In the genomic region with DNA sequence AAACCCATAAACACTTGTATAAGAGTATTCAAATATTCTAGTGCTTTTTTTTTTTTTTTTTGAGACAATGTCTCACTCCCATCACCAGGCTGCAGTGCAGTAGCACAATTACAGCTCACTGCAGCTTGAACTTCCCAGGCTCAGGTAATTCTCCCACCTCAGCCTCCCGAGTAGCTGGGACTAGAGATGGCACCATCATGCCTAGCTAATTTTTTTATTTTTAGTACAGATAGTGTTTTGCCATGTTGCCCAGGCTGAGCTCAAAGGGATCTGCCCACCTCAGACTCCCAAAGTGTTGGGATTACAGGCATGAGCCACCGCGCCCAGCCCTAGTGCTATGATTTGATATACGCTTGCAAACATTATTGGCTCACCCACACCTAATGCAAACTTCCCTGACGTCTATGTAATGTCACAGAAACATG, we compare ENCODE assay signal across 8 cellular contexts. TPM values are rescaled to one million over a fixed set of nuclear protein-coding genes. Genes with fewer than 3 reads are reported as not detected.
DNase-seq lines count a peak whose midpoint lies in the region; ATAC-seq and TF ChIP-seq lines count a peak whose summit lies in the region.

No MANE protein-coding gene starts in this region.

- H3K79me1 ChIP-seq in mesenchymal stem cell (replicated peaks; ENCODE audit: low read length, poor library complexity, severe bottlenecking), result peaks cover 13% of the 10 kb centered on the region

- H3K36me3 ChIP-seq in Loucy (ENCODE audit: insufficient read depth, low read length) (no peaks in the 10 kb centered on the region), breast epithelium (peaks cover 2% of the 10 kb centered on the region), mesenchymal stem cell (ENCODE audit: control insufficient read depth in 1 of 2, insufficient read depth in 2 of 2, low read depth in 1 of 2, low read length in 2 of 2) (peaks cover 3 to 67% of the 10 kb centered on the region in 2 experiments)

- H3K9ac ChIP-seq in Loucy (ENCODE audit: low read depth, low read length, poor library complexity, severe bottlenecking) (no peak overlapping the region), mesenchymal stem cell (ENCODE audit: low read length) (peak overlapping the region; percentile 54)

- H3K79me2 ChIP-seq in Loucy (ENCODE audit: insufficient read depth, low read length), result no peaks in the 10 kb centered on the region

- DNase-seq in COR-L47 (lab: John Stamatoyannopoulos, UW) (peak; percentile 6), breast epithelium (ENCODE audit: low spot score in 2 of 2) (no peak), mesenchymal stem cell (no peak), NCI-H69 (lab: John Stamatoyannopoulos, UW) (no peak)
- DNase-seq in activated CD8-positive, alpha-beta memory T cell treated with anti-CD3 and anti-CD28 coated beads for 24 hours, result no peak

- H3K4me2 ChIP-seq in Loucy (ENCODE audit: low read depth, low read length, poor library complexity, severe bottlenecking) (no peak overlapping the region), mesenchymal stem cell (ENCODE audit: low read length, poor library complexity, severe bottlenecking) (no peak overlapping the region)

- intact Hi-C loops in breast epithelium (cut with DNase I; ENCODE audit: low total_unique reads), result no loop called here

- no peak for TF ChIP-seq POLR2A in breast epithelium (IDR thresholded peaks at IDR 0.05)

- H4K20me1 ChIP-seq in Loucy (ENCODE audit: insufficient read depth, low read length, poor library complexity, severe bottlenecking), result no peaks in the 10 kb centered on the region

- H3K9me2 ChIP-seq in Loucy (replicated peaks; ENCODE audit: low read depth, low read length), result no peaks in the 10 kb centered on the region

- H2AK5ac ChIP-seq in mesenchymal stem cell (ENCODE audit: low read length, severe bottlenecking), result no peak overlapping the region

- no peak overlapping the region for H3K23ac ChIP-seq in mesenchymal stem cell (ENCODE audit: low read length in 2 of 2)

- H3K4me1 ChIP-seq in Loucy (ENCODE audit: insufficient read depth, low read length, poor library complexity, severe bottlenecking) (no peaks in the 10 kb centered on the region), breast epithelium (peaks cover 0 to 7% of the 10 kb centered on the region in 2 donors), mesenchymal stem cell (ENCODE audit: control insufficient read depth, insufficient read depth, low read depth, low read length) (no peaks in the 10 kb centered on the region)

- no peak overlapping the region for H2BK5ac ChIP-seq in mesenchymal stem cell (ENCODE audit: low read depth, low read length, poor library complexity, severe bottlenecking)

- no peaks in the 10 kb centered on the region for H3K27me3 ChIP-seq in Loucy (ENCODE audit: insufficient read depth, low read length, poor library complexity, severe bottlenecking)
- no peaks in the 10 kb centered on the region for H3K27me3 ChIP-seq in breast epithelium
- no peaks in the 10 kb centered on the region for H3K27me3 ChIP-seq in mesenchymal stem cell (ENCODE audit: control insufficient read depth in 1 of 2, insufficient read depth in 1 of 2, low read length in 2 of 2)

- no peak overlapping the region for H2BK120ac ChIP-seq in mesenchymal stem cell (ENCODE audit: low read depth, low read length)

- ATAC-seq in HG02852 (IDR thresholded peaks at IDR 0.05; ENCODE audit: unreplicated experiment) (no peak), HG02840 (IDR thresholded peaks at IDR 0.05; ENCODE audit: low FRiP score, unreplicated experiment) (no peak)

- H3K9me3 ChIP-seq in Loucy (ENCODE audit: insufficient read depth, low read depth, low read length), result no peaks in the 10 kb centered on the region
- H3K9me3 ChIP-seq in breast epithelium, result no peaks in the 10 kb centered on the region
- H3K9me3 ChIP-seq in mesenchymal stem cell (ENCODE audit: control insufficient read depth, low read length), result no peaks in the 10 kb centered on the region

- no peak overlapping the region for H4K8ac ChIP-seq in mesenchymal stem cell (ENCODE audit: low read length)

- no peak overlapping the region for H4K91ac ChIP-seq in mesenchymal stem cell (ENCODE audit: low read length)

- no peak overlapping the region for H2AFZ ChIP-seq in Loucy (ENCODE audit: low read length)
- no peak overlapping the region for H2AFZ ChIP-seq in mesenchymal stem cell (ENCODE audit: low read depth, low read length)

- WGBS in mesenchymal stem cell, result 92% methylated on average over 5 of the region's 5 CpGs

- H3K27ac ChIP-seq in breast epithelium (no peak overlapping the region), mesenchymal stem cell (ENCODE audit: low read length, poor library complexity, severe bottlenecking) (no peak overlapping the region)

- no peak overlapping the region for H3K14ac ChIP-seq in mesenchymal stem cell (ENCODE audit: low read length in 2 of 2)

- no peaks in the 10 kb centered on the region for H3F3A ChIP-seq in Loucy (ENCODE audit: low read depth)

- no peak overlapping the region for H2BK12ac ChIP-seq in mesenchymal stem cell (ENCODE audit: low read length in 2 of 2)

- H3K4ac ChIP-seq in mesenchymal stem cell (ENCODE audit: low read depth in 1 of 2, low read length in 2 of 2), result no peak overlapping the region

- TF ChIP-seq CTCF in Loucy (conservative IDR thresholded peaks at IDR 0.05; ENCODE audit: low read length) (peak; percentile 38), breast epithelium (IDR thresholded peaks at IDR 0.05) (peak in 2 of 3 donors; percentile 27 to 30)

- H2BK15ac ChIP-seq in mesenchymal stem cell (ENCODE audit: low read depth, poor library complexity, severe bottlenecking), result no peak overlapping the region

- peak overlapping the region in 1 of 2 experiments; percentile 49 for H3K18ac ChIP-seq in mesenchymal stem cell (ENCODE audit: low read depth in 1 of 2, low read length in 2 of 2)

- H3K4me3 ChIP-seq in Loucy (ENCODE audit: low read length, poor library complexity, severe bottlenecking), result no peak overlapping the region
- peak overlapping the region in 1 of 3 donors; percentile 19 for H3K4me3 ChIP-seq in breast epithelium
- peak overlapping the region in 1 of 2 experiments; percentile 11 for H3K4me3 ChIP-seq in mesenchymal stem cell (ENCODE audit: insufficient read depth in 1 of 2, low read depth in 1 of 2, low read length in 2 of 2)

RNA-seq across cellular contexts. Expression of a gene that starts 11.8 kb away (rescaled TPM):
- 100 to 1,000 TPM; 573 to 722 (median 615) TPM for total RNA-seq in breast epithelium
- polyA plus RNA-seq in mesenchymal stem cell (2013, experiment 1 of 2), result 1,394 TPM
- polyA plus RNA-seq in mesenchymal stem cell (2013, experiment 2 of 2), result 1,387 TPM
